Comparison of ENCODE assay signal across 8 cellular contexts in genomic region chr1:15153184-15153841, GRCh38. TPM values are rescaled to one million over a fixed set of nuclear protein-coding genes. Genes with fewer than 3 reads are reported as not detected.
DNase-seq lines count a peak whose midpoint lies in the region; ATAC-seq and TF ChIP-seq lines count a peak whose summit lies in the region.

TSS of gene TMEM51 (plus strand) at chr1:15153747. CDS start at chr1:15215088, 61,341 bp downstream.

- intact Hi-C loops in adrenal gland (cut with DNase I) (loop anchor here (5.0 to 10.0 kb wide), 2 partner anchors 51 to 119 kb away; no protein-coding TSS in a partner anchor), left cardiac atrium (cut with DNase I) (loop anchor here in 1 of 2 donors (5.0 kb wide), 1 partner anchor 119 kb away; no protein-coding TSS in a partner anchor), posterior cingulate gyrus (cut with DNase I) (loop anchor here (5.0 to 10.0 kb wide), 2 partner anchors 59 to 281 kb away; partner anchors contain the start of gene CTRC)

- H3K4me1 Mint-ChIP-seq in activated CD4-positive, alpha-beta T cell treated with anti-CD3 and anti-CD28 coated beads, Interleukin-2, amount 10 ng/mL, durations not matched to agents 7 days and 5 days, result peaks cover 35% of the 10 kb centered on the region

- CTCF ChIA-PET in activated CD4-positive, alpha-beta T cell treated with anti-CD3 and anti-CD28 coated beads, Interleukin-2, amount 10 ng/mL, durations not matched to agents 7 days and 5 days (lab: Charles Lee), result interaction anchor here (1.2 kb wide), 2 partner anchors 14 to 21 kb away, joined by 3 read pairs; no protein-coding TSS in a partner anchor

- no peaks in the 10 kb centered on the region for H3K9me3 Mint-ChIP-seq in activated CD4-positive, alpha-beta T cell treated with anti-CD3 and anti-CD28 coated beads, Interleukin-2, amount 10 ng/mL, durations not matched to agents 7 days and 5 days

- peaks cover 11 to 60% of the 10 kb centered on the region in 2 donors for H3K4me1 ChIP-seq in adrenal gland (replicated peaks in 1 of 2)

- no peaks in the 10 kb centered on the region for H3K36me3 ChIP-seq in adrenal gland (replicated peaks in 1 of 2)

- peak; percentile 45 to 60 for TF ChIP-seq POLR2A in adrenal gland (IDR thresholded peaks at IDR 0.05)

- peak; percentile 82 to 88 for ATAC-seq in left cardiac atrium
- ATAC-seq in GM21526 (IDR thresholded peaks at IDR 0.05; ENCODE audit: low FRiP score, unreplicated experiment), result no peak

- peak within 1 kb of the TSS; percentile 85 to 99 (median 91) for H3K27ac ChIP-seq in adrenal gland

- peak within 1 kb of the TSS; percentile 42 for H3K4me3 Mint-ChIP-seq in activated CD4-positive, alpha-beta T cell treated with anti-CD3 and anti-CD28 coated beads, Interleukin-2, amount 10 ng/mL, durations not matched to agents 7 days and 5 days

- peaks cover 57% of the 10 kb centered on the region for H3K27me3 Mint-ChIP-seq in activated CD4-positive, alpha-beta T cell treated with anti-CD3 and anti-CD28 coated beads, Interleukin-2, amount 10 ng/mL, durations not matched to agents 7 days and 5 days

- H3K36me3 Mint-ChIP-seq in activated CD4-positive, alpha-beta T cell treated with anti-CD3 and anti-CD28 coated beads, Interleukin-2, amount 10 ng/mL, durations not matched to agents 7 days and 5 days (ENCODE audit: low read depth), result peaks cover 3% of the 10 kb centered on the region

- H3K27ac Mint-ChIP-seq in activated CD4-positive, alpha-beta T cell treated with anti-CD3 and anti-CD28 coated beads, Interleukin-2, amount 10 ng/mL, durations not matched to agents 7 days and 5 days, result no peak within 1 kb of the TSS

- no peak for DNase-seq in activated CD4-positive, alpha-beta T cell treated with anti-CD3 and anti-CD28 coated beads, Interleukin-2, amount 10 ng/mL, durations not matched to agents 7 days and 5 days
- no peak for DNase-seq in activated CD4-positive, alpha-beta T cell treated with anti-CD3 and anti-CD28 coated beads for 4 hours
- DNase-seq in NCI-H2227 (lab: John Stamatoyannopoulos, UW; ENCODE audit: unreplicated experiment) (peak; percentile 89), adrenal gland (peak; percentile 72 to 90 (median 79)), left cardiac atrium (peak; percentile 79), posterior cingulate gyrus (peak in 7 of 10 donors; percentile 20 to 91 (median 55))
- no peak for DNase-seq in activated effector memory CD4-positive, alpha-beta T cell treated with anti-CD3 and anti-CD28 coated beads, Interleukin-2, amount 50 U/mL, for 16 hours

- 0 to 1% (median 0%) methylated on average over 7 to 56 of the region's 56 CpGs; no CpG with 5 or more reads in 1 of the 4 donors for WGBS in adrenal gland, 4 donors

- no peak for TF ChIP-seq CTCF in adrenal gland (IDR thresholded peaks at IDR 0.05)

- no peaks in the 10 kb centered on the region for H3K9me3 ChIP-seq in adrenal gland (replicated peaks in 1 of 3)

- no peaks in the 10 kb centered on the region for H3K27me3 ChIP-seq in adrenal gland

- H3K4me3 ChIP-seq in adrenal gland, result peak within 1 kb of the TSS; percentile 49 to 86 (median 64)

- POLR2A ChIA-PET in activated CD4-positive, alpha-beta T cell treated with anti-CD3 and anti-CD28 coated beads, Interleukin-2, amount 10 ng/mL, durations not matched to agents 7 days and 5 days (lab: Charles Lee), result no interaction called here

RNA-seq across cellular contexts. Expression of gene TMEM51, which starts in this region (rescaled TPM):
- not detected for total RNA-seq in activated CD4-positive, alpha-beta T cell treated with anti-CD3 and anti-CD28 coated beads, Interleukin-2, amount 10 ng/mL, durations not matched to agents 7 days and 5 days
- total RNA-seq in adrenal gland, result 10 to 100 TPM; 25.0 to 46.5 (median 35.8) TPM
- 10 to 100 TPM; 14.6 to 35.9 (median 19.7) TPM for polyA plus RNA-seq in adrenal gland
- 1 to 10 TPM; 4.2 to 4.3 TPM for total RNA-seq in left cardiac atrium

Comparison
In these comparisons a context has a peak if more than half of its experiments do, and no peak if none do; other contexts are left out.
1. RNA of gene TMEM51 (total RNA-seq): 25.0 to 46.5 TPM in adrenal gland; 4.2 to 4.3 TPM in left cardiac atrium and not detected in activated CD4-positive, alpha-beta T cell treated with anti-CD3 and anti-CD28 coated beads, Interleukin-2, amount 10 ng/mL, durations not matched to agents 7 days and 5 days; every median in the first group is over 4 times any median in the second.
2. DNase-seq: peak in NCI-H2227 (single experiment), adrenal gland (7 of 7), left cardiac atrium (single experiment) and posterior cingulate gyrus (7 of 10); none in activated CD4-positive, alpha-beta T cell treated with anti-CD3 and anti-CD28 coated beads, Interleukin-2, amount 10 ng/mL, durations not matched to agents 7 days and 5 days (single experiment), activated CD4-positive, alpha-beta T cell treated with anti-CD3 and anti-CD28 coated beads for 4 hours (0 of 2) and activated effector memory CD4-positive, alpha-beta T cell treated with anti-CD3 and anti-CD28 coated beads, Interleukin-2, amount 50 U/mL, for 16 hours (single experiment).